Comparison of ENCODE assay signal across 23 cellular contexts in genomic region chr10:28728396-28728795, GRCh38. TPM values are rescaled to one million over a fixed set of nuclear protein-coding genes. Genes with fewer than 3 reads are reported as not detected.
DNase-seq lines count a peak whose midpoint lies in the region; ATAC-seq and TF ChIP-seq lines count a peak whose summit lies in the region.
"Had no signal": no experiment of that assay in that cellular context is flagged by ENCODE, and none has a peak within 500 bp of the region (broad histone marks: within the 10 kb centered on the region; RNA-seq: fewer than 3 reads in every experiment).

No MANE protein-coding gene starts in this region.

- TF ChIP-seq CTCF in HEK293 (tag by site-specific recombination; IDR thresholded peaks at IDR 0.05), result no peak
- TF ChIP-seq CTCF in mesothelial cell of epicardium (IDR thresholded peaks at IDR 0.05; ENCODE audit: unreplicated experiment), result no peak

- H3K4me3 Mint-ChIP-seq in mesothelial cell of epicardium, result no peak overlapping the region
- H3K4me3 Mint-ChIP-seq: CD4-positive, alpha-beta T cell; IgD-negative memory B cell had no signal

- no peak overlapping the region for H3K27ac ChIP-seq in HEK293 (ENCODE audit: extremely low read depth, low read depth, low read length)
- no peak overlapping the region for H3K27ac ChIP-seq in epithelial cell of prostate
- H3K27ac ChIP-seq: 22Rv1, BLaER1 had no signal

- H3K27me3 Mint-ChIP-seq in mesothelial cell of epicardium (ENCODE audit: low read depth), result no peaks in the 10 kb centered on the region

- peaks cover 4% of the 10 kb centered on the region for H3K9me3 Mint-ChIP-seq in mesothelial cell of epicardium

- DNase-seq in NCI-H146 (lab: John Stamatoyannopoulos, UW) (peak; percentile 27), NCI-H146 treated with DMSO at 0.1 percent for 48 hours (lab: John Stamatoyannopoulos, UW; ENCODE audit: unreplicated experiment) (no peak), epithelial cell of prostate (ENCODE audit: low read depth, low spot score) (peak; percentile 6), mesothelial cell of epicardium (ENCODE audit: low spot score in 2 of 2, unreplicated experiment in 2 of 2) (no peak), nucleus accumbens (lab: John Stamatoyannopoulos, UW) (no peak)
- DNase-seq in activated CD4-positive, CD25-positive, alpha-beta regulatory T cell treated with anti-CD3 and anti-CD28 coated beads, Interleukin-2, amount 50 U/mL, for 72 hours, result no peak
- DNase-seq: ACHN; CD4-positive, alpha-beta T cell; COR-L47; GF-D8; MV-4-11; NCI-H1105 treated with DMSO at 0.1 percent for 48 hours; NCI-H1694 treated with DMSO at 0.1 percent for 48 hours; NCI-H2081 treated with DMSO at 0.1 percent for 48 hours; NCI-H2171 treated with DMSO at 0.1 percent for 48 hours; NCI-H524 treated with DMSO at 0.1 percent for 48 hours; OCI-M1; Right ventricle myocardium superior had no signal

- CTCF ChIA-PET in HEK293 (lab: Yijun Ruan, JAX), result interaction anchor here (0.7 to 1.3 kb wide), 2 partner anchors 9 to 399 kb away, joined by 3 read pairs; no protein-coding TSS in a partner anchor

- H3K36me3 Mint-ChIP-seq in mesothelial cell of epicardium, result peaks cover 2% of the 10 kb centered on the region
- H3K36me3 Mint-ChIP-seq: IgD-negative memory B cell had no signal

- ATAC-seq in GM19324 (IDR thresholded peaks at IDR 0.05; ENCODE audit: low FRiP score, unreplicated experiment), result no peak

- H3K9me3 ChIP-seq in HEK293 (ENCODE audit: control insufficient read depth, insufficient read depth, low read depth, low read length), result no peaks in the 10 kb centered on the region

- H3K27ac Mint-ChIP-seq in mesothelial cell of epicardium, result peak overlapping the region; percentile 86
- H3K27ac Mint-ChIP-seq: CD4-positive, alpha-beta T cell; IgD-negative memory B cell had no signal

- H3K4me1 Mint-ChIP-seq in mesothelial cell of epicardium, result peaks cover 46% of the 10 kb centered on the region
- H3K4me1 Mint-ChIP-seq: IgD-negative memory B cell had no signal

- H3K4me1 ChIP-seq in HEK293 (ENCODE audit: control insufficient read depth, insufficient read depth, low read length), result no peaks in the 10 kb centered on the region
- H3K4me1 ChIP-seq: BLaER1 had no signal

- POLR2A ChIA-PET in HEK293 (lab: Yijun Ruan, JAX), result no interaction called here

- no peaks in the 10 kb centered on the region for H3K36me3 ChIP-seq in HEK293 (ENCODE audit: control insufficient read depth in 2 of 2, insufficient read depth in 1 of 2, low read length in 2 of 2)
- H3K36me3 ChIP-seq: BLaER1 had no signal

- no peak overlapping the region for H3K4me3 ChIP-seq in HEK293 (ENCODE audit: low read depth, low read length)
- H3K4me3 ChIP-seq: BLaER1 had no signal

TF ChIP-seq in HEK293, 187 proteins besides CTCF, POLR2A, EP300 and RAD21:
- TF ChIP-seq ZNF692 (tag by site-specific recombination; IDR thresholded peaks at IDR 0.05) (0 out of 2 replicates have a peak, but pooled peaks have one; percentile 22), ZXDB (tag by site-specific recombination; IDR thresholded peaks at IDR 0.05) (peak; percentile 29; the same call in 1 of the 2 replicates)
- TF ChIP-seq, protein P1, sequence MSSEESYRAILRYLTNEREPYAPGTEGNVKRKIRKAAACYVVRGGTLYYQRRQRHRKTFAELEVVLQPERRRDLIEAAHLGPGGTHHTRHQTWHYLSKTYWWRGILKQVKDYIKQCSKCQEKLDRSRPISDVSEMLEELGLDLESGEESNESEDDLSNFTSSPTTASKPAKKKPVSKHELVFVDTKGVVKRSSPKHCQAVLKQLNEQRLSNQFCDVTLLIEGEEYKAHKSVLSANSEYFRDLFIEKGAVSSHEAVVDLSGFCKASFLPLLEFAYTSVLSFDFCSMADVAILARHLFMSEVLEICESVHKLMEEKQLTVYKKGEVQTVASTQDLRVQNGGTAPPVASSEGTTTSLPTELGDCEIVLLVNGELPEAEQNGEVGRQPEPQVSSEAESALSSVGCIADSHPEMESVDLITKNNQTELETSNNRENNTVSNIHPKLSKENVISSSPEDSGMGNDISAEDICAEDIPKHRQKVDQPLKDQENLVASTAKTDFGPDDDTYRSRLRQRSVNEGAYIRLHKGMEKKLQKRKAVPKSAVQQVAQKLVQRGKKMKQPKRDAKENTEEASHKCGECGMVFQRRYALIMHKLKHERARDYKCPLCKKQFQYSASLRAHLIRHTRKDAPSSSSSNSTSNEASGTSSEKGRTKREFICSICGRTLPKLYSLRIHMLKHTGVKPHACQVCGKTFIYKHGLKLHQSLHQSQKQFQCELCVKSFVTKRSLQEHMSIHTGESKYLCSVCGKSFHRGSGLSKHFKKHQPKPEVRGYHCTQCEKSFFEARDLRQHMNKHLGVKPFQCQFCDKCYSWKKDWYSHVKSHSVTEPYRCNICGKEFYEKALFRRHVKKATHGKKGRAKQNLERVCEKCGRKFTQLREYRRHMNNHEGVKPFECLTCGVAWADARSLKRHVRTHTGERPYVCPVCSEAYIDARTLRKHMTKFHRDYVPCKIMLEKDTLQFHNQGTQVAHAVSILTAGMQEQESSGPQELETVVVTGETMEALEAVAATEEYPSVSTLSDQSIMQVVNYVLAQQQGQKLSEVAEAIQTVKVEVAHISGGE (tag by site-specific recombination; conservative IDR thresholded peaks at IDR 0.05; ENCODE audit: low read depth), result no peak

RNA-seq across cellular contexts. Expression of gene BAMBI, which starts 51.1 kb away (rescaled TPM):
- total RNA-seq in mesothelial cell of epicardium, result 209 to 219 TPM (median 217 TPM) in 3 replicates

Comparison
In these comparisons a context has a peak if more than half of its experiments do, and no peak if none do; other contexts are left out.
1. DNase-seq: peak in NCI-H146 (single experiment) and epithelial cell of prostate (single experiment); none in NCI-H146 treated with DMSO at 0.1 percent for 48 hours (single experiment), mesothelial cell of epicardium (0 of 2), nucleus accumbens (0 of 56) and activated CD4-positive, CD25-positive, alpha-beta regulatory T cell treated with anti-CD3 and anti-CD28 coated beads, Interleukin-2, amount 50 U/mL, for 72 hours (single experiment).